1 cellular context compared by ENCODE assay signal in the genomic region with DNA sequence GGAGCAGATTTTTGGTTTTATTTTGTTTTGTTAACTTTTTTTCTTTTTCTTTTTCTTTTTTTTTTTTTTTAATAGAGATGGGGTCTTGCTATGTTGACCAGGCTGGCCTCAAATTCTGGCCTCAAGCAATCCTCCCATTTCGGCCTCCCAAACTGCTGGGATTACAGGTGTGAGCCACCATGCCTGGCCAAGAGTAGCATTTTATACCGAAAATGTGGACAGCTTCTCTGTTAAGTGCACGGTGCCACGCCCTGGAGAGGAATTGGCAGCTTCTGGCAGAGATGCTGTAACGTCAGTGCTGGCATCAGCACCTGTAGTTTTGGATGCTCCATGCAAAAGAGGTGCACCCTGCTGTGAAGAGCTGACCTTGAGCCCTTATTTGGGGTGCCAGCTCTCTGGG.
TF ChIP-seq lines count a peak whose summit lies in the region.

No MANE protein-coding gene starts in this region.

TF ChIP-seq in HepG2, 621 proteins besides CTCF, POLR2A, EP300 and RAD21:
- no peak for TF ChIP-seq HHEX (CRISPR knock-in tag; IDR thresholded peaks at IDR 0.05)
- TF ChIP-seq ZNF235 (CRISPR knock-in tag; IDR thresholded peaks at IDR 0.05; ENCODE audit: borderline replicate concordance), result no peak
- no peak for TF ChIP-seq ZFY (CRISPR knock-in tag; IDR thresholded peaks at IDR 0.05)
- TF ChIP-seq, protein P1, sequence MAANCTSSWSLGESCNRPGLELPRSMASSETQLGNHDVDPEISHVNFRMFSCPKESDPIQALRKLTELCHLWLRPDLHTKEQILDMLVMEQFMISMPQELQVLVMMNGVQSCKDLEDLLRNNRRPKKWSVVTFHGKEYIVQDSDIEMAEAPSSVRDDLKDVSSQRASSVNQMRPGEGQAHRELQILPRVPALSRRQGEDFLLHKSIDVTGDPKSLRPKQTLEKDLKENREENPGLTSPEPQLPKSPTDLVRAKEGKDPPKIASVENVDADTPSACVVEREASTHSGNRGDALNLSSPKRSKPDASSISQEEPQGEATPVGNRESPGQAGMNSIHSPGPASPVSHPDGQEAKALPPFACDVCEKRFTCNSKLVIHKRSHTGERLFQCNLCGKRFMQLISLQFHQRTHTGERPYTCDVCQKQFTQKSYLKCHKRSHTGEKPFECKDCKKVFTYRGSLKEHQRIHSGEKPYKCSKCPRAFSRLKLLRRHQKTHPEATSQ (CRISPR knock-in tag; IDR thresholded peaks at IDR 0.05; ENCODE audit: borderline replicate concordance), result no peak
- no peak for TF ChIP-seq MIXL1 (CRISPR knock-in tag; IDR thresholded peaks at IDR 0.05)
